Comparison of ENCODE assay signal across 8 cellular contexts in genomic region chr6:170295519-170296422, GRCh38. TPM values are rescaled to one million over a fixed set of nuclear protein-coding genes. Genes with fewer than 3 reads are reported as not detected.
DNase-seq lines count a peak whose midpoint lies in the region; ATAC-seq, FAIRE-seq and TF ChIP-seq lines count a peak whose summit lies in the region.

No MANE protein-coding gene starts in this region.

- H3K9me3 ChIP-seq in PC-3 (ENCODE audit: low read length) (no peaks in the 10 kb centered on the region), GM12878 (replicated peaks; ENCODE audit: control insufficient read depth, insufficient read depth, low read length) (peaks cover 3% of the 10 kb centered on the region; the same call in 1 of the 3 replicates)

- in situ Hi-C loops in GM12878 (cut with MboI), result no loop called here

- H3K27me3 ChIP-seq in PC-3 (ENCODE audit: low read length) (peaks cover 37% of the 10 kb centered on the region), GM12878 (replicated peaks in 1 of 2; ENCODE audit: control insufficient read depth in 2 of 2, insufficient read depth in 2 of 2, low read length in 1 of 2) (peaks cover 14 to 33% of the 10 kb centered on the region in 2 experiments)

- TF ChIP-seq EP300 in GM12878 (IDR thresholded peaks at IDR 0.05; ENCODE audit: borderline replicate concordance in 1 of 2, control insufficient read depth in 1 of 2, low read depth in 2 of 2, low read length in 2 of 2), result no peak

- peak; percentile 48 for DNase-seq in stimulated activated CD8-positive, alpha-beta memory T cell treated with anti-CD3 and anti-CD28 coated beads, Interleukin-12 subunit alpha, Interleukin-12 subunit beta, amount 100 ng/mL, for 4 hours (ENCODE audit: low read depth)
- DNase-seq in stimulated activated CD8-positive, alpha-beta memory T cell treated with anti-CD3 and anti-CD28 coated beads, Interleukin-4, amount 100 ng/mL, for 48 hours, result no peak
- DNase-seq in PC-3 (peak; percentile 32), GM12878 (ENCODE audit: low read depth, low spot score) (no peak), left lobe of liver (ENCODE audit: low spot score) (no peak), SW 1271 (lab: John Stamatoyannopoulos, UW) (no peak)

- RAD21 ChIA-PET in GM12878 (lab: Charles Lee; ENCODE audit: unreplicated experiment), result no interaction called here

- TF ChIP-seq RAD21 in GM12878 (IDR thresholded peaks at IDR 0.05; ENCODE audit: insufficient read depth, low read depth, low read length), result no peak

- WGBS in GM12878 (ENCODE audit: insufficient coverage, insufficient replicate concordance, low lambda C conversion rate, missing lambda C conversion rate), result 12% methylated on average over 82 of the region's 108 CpGs

- peaks cover 80% of the 10 kb centered on the region for H3K27me3 Mint-ChIP-seq in stimulated activated memory B cell treated with anti-CD40 and anti-IgM and Interleukin-4, amounts not matched to agents 10 μg/mL and 1 μg/mL and 100 μg/mL, for 72 hours

- no peaks in the 10 kb centered on the region for H3K9me3 Mint-ChIP-seq in stimulated activated memory B cell treated with anti-CD40 and anti-IgM and Interleukin-4, amounts not matched to agents 10 μg/mL and 1 μg/mL and 100 μg/mL, for 72 hours

- FAIRE-seq in GM12878 (lab: Jason Lieb, UNC), result no peak

- TF ChIP-seq POLR2A in GM12878 (IDR thresholded peaks at IDR 0.05; ENCODE audit: low read depth, low read length), result no peak

- TF ChIP-seq CTCF in PC-3 (conservative IDR thresholded peaks at IDR 0.05; ENCODE audit: low read depth, low read length) (no peak), GM12878 (IDR thresholded peaks at IDR 0.05 in 2 of 3, conservative IDR thresholded peaks at IDR 0.05 in 1 of 3; ENCODE audit: control insufficient read depth in 2 of 3, extremely low read depth in 1 of 3, insufficient read depth in 1 of 3, low read depth in 3 of 3, low read length in 3 of 3) (no peak)

- H3K4me3 Mint-ChIP-seq in stimulated activated memory B cell treated with anti-CD40 and anti-IgM and Interleukin-4, amounts not matched to agents 10 μg/mL and 1 μg/mL and 100 μg/mL, for 72 hours, result peak overlapping the region; percentile 73

- H2AFZ ChIP-seq in PC-3 (ENCODE audit: low read length), result peak overlapping the region; percentile 80
- peak overlapping the region; percentile 29; the same call in 1 of the 2 replicates for H2AFZ ChIP-seq in GM12878 (ENCODE audit: control insufficient read depth, low read depth, low read length)

- no peaks in the 10 kb centered on the region for H3K36me3 Mint-ChIP-seq in stimulated activated memory B cell treated with anti-CD40 and anti-IgM and Interleukin-4, amounts not matched to agents 10 μg/mL and 1 μg/mL and 100 μg/mL, for 72 hours

- no TSS peak for BruUV-seq in PC-3 (replicated peaks; lab: Mats Ljungman, UMichigan)
- no TSS peak for BruUV-seq in GM12878 (replicated peaks; lab: Mats Ljungman, UMichigan)

- POLR2A ChIA-PET in PC-3 (lab: Charles Lee; ENCODE audit: unreplicated experiment) (no interaction called here), GM12878 (lab: Charles Lee) (no interaction called here)

- SMC1A ChIA-PET in GM12878 (lab: Charles Lee; ENCODE audit: uncharacterized antibody, unreplicated experiment), result no interaction called here

- peak overlapping the region; percentile 53 for H3K27ac Mint-ChIP-seq in stimulated activated memory B cell treated with anti-CD40 and anti-IgM and Interleukin-4, amounts not matched to agents 10 μg/mL and 1 μg/mL and 100 μg/mL, for 72 hours

- H3K9me2 ChIP-seq in PC-3 (replicated peaks; ENCODE audit: low read length), result no peaks in the 10 kb centered on the region

- H4K20me1 ChIP-seq in PC-3 (ENCODE audit: low read length), result no peaks in the 10 kb centered on the region
- no peaks in the 10 kb centered on the region for H4K20me1 ChIP-seq in GM12878 (ENCODE audit: control insufficient read depth, insufficient read depth)

- peaks cover 10% of the 10 kb centered on the region for H3K4me1 ChIP-seq in PC-3 (ENCODE audit: insufficient read depth, low read length)
- H3K4me1 ChIP-seq in GM12878 (ENCODE audit: control insufficient read depth, insufficient read depth, low read length), result peaks cover 23% of the 10 kb centered on the region

- peak overlapping the region; percentile 68 for H3K4me3 ChIP-seq in PC-3 (ENCODE audit: low read length)
- peak overlapping the region; percentile 57; the same call in 1 of the 2 replicates for H3K4me3 ChIP-seq in GM12878

- H3F3A ChIP-seq in PC-3 (ENCODE audit: low read length, unreplicated experiment), result no peaks in the 10 kb centered on the region

- CTCF ChIA-PET in PC-3 (lab: Charles Lee) (no interaction called here), GM12878 (lab: Yijun Ruan, JAX) (interaction anchor here (1.6 kb wide), 2 partner anchors 13 to 221 kb away, joined by 3 to 4 read pairs; no protein-coding TSS in a partner anchor)

- H3K27ac ChIP-seq in PC-3 (ENCODE audit: low read length) (no peak overlapping the region), GM12878 (ENCODE audit: control insufficient read depth, insufficient read depth) (no peak overlapping the region)

- no peak overlapping the region for H3K9ac ChIP-seq in PC-3 (ENCODE audit: low read length)
- no peak overlapping the region for H3K9ac ChIP-seq in GM12878 (ENCODE audit: control insufficient read depth, insufficient read depth, low read length)

- intact Hi-C loops in PC-3 (cut with micrococcal nuclease), result no loop called here
- intact Hi-C loops in GM12878 (cut with micrococcal nuclease; ENCODE audit: unreplicated experiment), result loop anchor here (10.0 kb wide), 1 partner anchor 461 kb away; no protein-coding TSS in a partner anchor

- ATAC-seq in HG03039 (IDR thresholded peaks at IDR 0.05; ENCODE audit: unreplicated experiment), result peak; percentile 45
- ATAC-seq in PC-3, result peak; percentile 39
- ATAC-seq in GM12878, result peak; percentile 55
- peak; percentile 45 for ATAC-seq in left lobe of liver
- peak; percentile 69 for ATAC-seq in stimulated activated memory B cell treated with anti-CD40 and anti-IgM and Interleukin-4, amounts not matched to agents 10 μg/mL and 1 μg/mL and 100 μg/mL, for 72 hours

- peaks cover 39% of the 10 kb centered on the region for H3K4me1 Mint-ChIP-seq in stimulated activated memory B cell treated with anti-CD40 and anti-IgM and Interleukin-4, amounts not matched to agents 10 μg/mL and 1 μg/mL and 100 μg/mL, for 72 hours

- H3K4me2 ChIP-seq in PC-3 (ENCODE audit: low read length) (peak overlapping the region; percentile 83), GM12878 (ENCODE audit: control insufficient read depth, insufficient read depth) (peak overlapping the region; percentile 99)

- no peaks in the 10 kb centered on the region for H3K79me2 ChIP-seq in PC-3 (ENCODE audit: low read length)
- H3K79me2 ChIP-seq in GM12878 (ENCODE audit: control insufficient read depth, insufficient read depth, low read length), result no peaks in the 10 kb centered on the region

- no peaks in the 10 kb centered on the region for H3K36me3 ChIP-seq in PC-3 (ENCODE audit: low read depth, low read length)
- H3K36me3 ChIP-seq in GM12878 (ENCODE audit: control insufficient read depth in 2 of 2, insufficient read depth in 2 of 2, low read length in 1 of 2), result no peaks in the 10 kb centered on the region

TF ChIP-seq in GM12878, 131 proteins besides CTCF, POLR2A, EP300 and RAD21 (continues in another document):
- peak; percentile 85 for TF ChIP-seq SUZ12 (IDR thresholded peaks at IDR 0.05; ENCODE audit: unreplicated experiment)
- TF ChIP-seq EZH2 (IDR thresholded peaks at IDR 0.05; ENCODE audit: borderline replicate concordance, control insufficient read depth, low read depth, low read length), result 0 out of 2 replicates have a peak, but pooled peaks have one; percentile 4
- peak; percentile 54 for TF ChIP-seq CHD2 (IDR thresholded peaks at IDR 0.05; ENCODE audit: borderline replicate concordance, low read depth, low read length)
- TF ChIP-seq BHLHE40 (IDR thresholded peaks at IDR 0.05; ENCODE audit: borderline replicate concordance in 1 of 2, low read depth in 2 of 2, low read length in 1 of 2), result peak; percentile 91 to 96

RNA-seq across cellular contexts. Expression of gene DLL1, which starts 4.9 kb away (rescaled TPM):
- total RNA-seq in PC-3 (2014; rRNA removed) (0.84 and 1.2 TPM in 2 replicates), GM12878 (2014; rRNA removed) (0.16 and 0.23 TPM in 2 replicates), GM12878 (2014; rRNA removed; fragmentation: Illumina TruSeq; extraction: Trizol) (0.04 and 0.05 TPM in 2 replicates), GM12878 (2021) (0.54 and 0.88 TPM in 2 replicates), left lobe of liver (4.9 TPM)
- total RNA-seq in GM12878 (2013; cell fraction: nucleolus; rRNA removed), result 3.6 and 4.7 TPM in 2 replicates
- polyA plus RNA-seq in GM12878 (2011; ENCODE audit: low read depth), result 0.09 TPM
- polyA plus RNA-seq in GM12878 (2011; rRNA removed) (0.80 and 0.84 TPM in 2 replicates), GM12878 (2014; fragmentation: Illumina TruSeq; extraction: Trizol) (0.07 TPM in 1 of 2 replicates, not detected in the other), GM12878 (2014; fragmentation: Nextera tagmentation; extraction: Ambion mirVana) (under 1 TPM; 0.02 to 0.04 TPM), GM12878 (2014; rRNA removed) (0.32 and 1.7 TPM in 2 replicates), GM12878 (2016; fragmentation: Nextera tagmentation; extraction: Ambion mirVana) (under 1 TPM; 0.16 to 0.39 TPM)
- 0.94 and 1.5 TPM in 2 replicates for polyA plus RNA-seq in GM12878 (2011; cell fraction: cytosol; rRNA removed)
- polyA plus RNA-seq in GM12878 (2011; cell fraction: nucleus; rRNA removed), result 6.7 and 7.7 TPM in 2 replicates
- polyA plus RNA-seq in GM12878 (2012), result 0.35 and 1.0 TPM in 2 replicates
- 0.37 and 0.82 TPM in 2 replicates for polyA minus RNA-seq in GM12878 (2011; rRNA and poly(A)+ RNA removed)
- 0.62 and 0.67 TPM in 2 replicates for polyA minus RNA-seq in GM12878 (2011; cell fraction: cytosol; rRNA and poly(A)+ RNA removed)
- 1.2 and 1.5 TPM in 2 replicates for polyA minus RNA-seq in GM12878 (2011; cell fraction: nucleus; rRNA and poly(A)+ RNA removed)

RNA-seq across cellular contexts. Expression of gene FAM120B, which starts 10.8 kb away (rescaled TPM):
- total RNA-seq in PC-3 (2014; rRNA removed) (8.7 and 11.5 TPM in 2 replicates), GM12878 (2014; rRNA removed) (12.8 and 13.0 TPM in 2 replicates), GM12878 (2014; rRNA removed; fragmentation: Illumina TruSeq; extraction: Trizol) (13.4 and 13.9 TPM in 2 replicates), GM12878 (2021) (20.2 and 20.8 TPM in 2 replicates), left lobe of liver (11.6 TPM)
- total RNA-seq in GM12878 (2013; cell fraction: nucleolus; rRNA removed), result 72.4 and 76.8 TPM in 2 replicates
- 7.8 TPM for polyA plus RNA-seq in GM12878 (2011; ENCODE audit: low read depth)
- polyA plus RNA-seq in GM12878 (2011; rRNA removed) (13.7 TPM in 2 replicates), GM12878 (2014; fragmentation: Illumina TruSeq; extraction: Trizol) (19.6 and 24.6 TPM in 2 replicates), GM12878 (2014; fragmentation: Nextera tagmentation; extraction: Ambion mirVana) (1 to 10 TPM; 3.3 to 4.8 TPM), GM12878 (2014; rRNA removed) (16.4 and 16.9 TPM in 2 replicates), GM12878 (2016; fragmentation: Nextera tagmentation; extraction: Ambion mirVana) (10 to 100 TPM; 21.1 to 21.6 TPM)
- 11.0 and 12.8 TPM in 2 replicates for polyA plus RNA-seq in GM12878 (2011; cell fraction: cytosol; rRNA removed)
- 24.5 and 25.8 TPM in 2 replicates for polyA plus RNA-seq in GM12878 (2011; cell fraction: nucleus; rRNA removed)
- polyA plus RNA-seq in GM12878 (2012), result 12.2 and 14.1 TPM in 2 replicates
- 33.9 and 34.2 TPM in 2 replicates for polyA minus RNA-seq in GM12878 (2011; rRNA and poly(A)+ RNA removed)
- polyA minus RNA-seq in GM12878 (2011; cell fraction: cytosol; rRNA and poly(A)+ RNA removed), result 5.5 and 8.2 TPM in 2 replicates
- 26.8 and 33.3 TPM in 2 replicates for polyA minus RNA-seq in GM12878 (2011; cell fraction: nucleus; rRNA and poly(A)+ RNA removed)

Comparison
In these comparisons a context has a peak if more than half of its experiments do, and no peak if none do; other contexts are left out.
1. DNase-seq: peak in stimulated activated CD8-positive, alpha-beta memory T cell treated with anti-CD3 and anti-CD28 coated beads, Interleukin-12 subunit alpha, Interleukin-12 subunit beta, amount 100 ng/mL, for 4 hours (single experiment) and PC-3 (single experiment); none in stimulated activated CD8-positive, alpha-beta memory T cell treated with anti-CD3 and anti-CD28 coated beads, Interleukin-4, amount 100 ng/mL, for 48 hours (single experiment), GM12878 (single experiment), left lobe of liver (single experiment) and SW 1271 (0 of 2).
2. Peak in every context shown above with its lines, with median percentiles within 50 percentile points of each other: ATAC-seq.